9 cellular contexts compared by ENCODE assay signal in genomic region chr3:193563999-193564398, GRCh38. TPM values are rescaled to one million over a fixed set of nuclear protein-coding genes. Genes with fewer than 3 reads are reported as not detected.
DNase-seq lines count a peak whose midpoint lies in the region; ATAC-seq, FAIRE-seq and TF ChIP-seq lines count a peak whose summit lies in the region.
"Had no signal": no experiment of that assay in that cellular context is flagged by ENCODE, and none has a peak within 500 bp of the region (broad histone marks: within the 10 kb centered on the region; RNA-seq: fewer than 3 reads in every experiment).

No MANE protein-coding gene starts in this region.

- H3K9ac ChIP-seq in GM12878 (ENCODE audit: control insufficient read depth, insufficient read depth, low read length) (no peak overlapping the region), liver (ENCODE audit: low read depth in 1 of 2, low read length in 2 of 2) (no peak overlapping the region)

- RAD21 ChIA-PET in GM12878 (lab: Charles Lee; ENCODE audit: unreplicated experiment): no interaction called here

- peak; percentile 57 for TF ChIP-seq RAD21 in Ishikawa (IDR thresholded peaks at IDR 0.05; ENCODE audit: low read depth)
- TF ChIP-seq RAD21 in GM12878 (IDR thresholded peaks at IDR 0.05; ENCODE audit: insufficient read depth, low read depth, low read length): no peak
- TF ChIP-seq RAD21 in liver (IDR thresholded peaks at IDR 0.05): peak; percentile 58 to 64

- POLR2A ChIA-PET in GM12878 (lab: Charles Lee): no interaction called here

- H4K20me1 ChIP-seq in GM12878 (ENCODE audit: control insufficient read depth, insufficient read depth): no peaks in the 10 kb centered on the region

- H3K4me3 ChIP-seq in GM12878 (no peak overlapping the region), liver (ENCODE audit: low read depth in 1 of 3, low read length in 3 of 3) (no peak overlapping the region), ovary (no peak overlapping the region)
- H3K4me3 ChIP-seq: heart right ventricle had no signal

- intact Hi-C loops in GM12878 (cut with micrococcal nuclease; ENCODE audit: unreplicated experiment) (no loop called here), ovary (cut with DNase I) (no loop called here)

- no peaks in the 10 kb centered on the region for H3K36me3 Mint-ChIP-seq in effector memory CD8-positive, alpha-beta T cell (ENCODE audit: insufficient read depth)

- no peak overlapping the region for H2AFZ ChIP-seq in GM12878 (ENCODE audit: control insufficient read depth, low read depth, low read length)

- BruUV-seq in GM12878 (replicated peaks; lab: Mats Ljungman, UMichigan): no TSS peak

- H3K9me3 ChIP-seq in GM12878 (replicated peaks; ENCODE audit: control insufficient read depth, insufficient read depth, low read length): no peaks in the 10 kb centered on the region
- no peaks in the 10 kb centered on the region for H3K9me3 ChIP-seq in liver (ENCODE audit: control insufficient read depth in 4 of 4, low read length in 3 of 4)
- H3K9me3 ChIP-seq in ovary: no peaks in the 10 kb centered on the region
- H3K9me3 ChIP-seq: heart right ventricle had no signal

- TF ChIP-seq POLR2A in GM12878 (IDR thresholded peaks at IDR 0.05; ENCODE audit: low read depth, low read length): no peak
- no peak for TF ChIP-seq POLR2A in ovary (IDR thresholded peaks at IDR 0.05)

- H3K4me3 Mint-ChIP-seq in effector memory CD8-positive, alpha-beta T cell: no peak overlapping the region

- H3K36me3 ChIP-seq in GM12878 (ENCODE audit: control insufficient read depth in 2 of 2, insufficient read depth in 2 of 2, low read length in 1 of 2) (no peaks in the 10 kb centered on the region), liver (ENCODE audit: control insufficient read depth in 4 of 4, insufficient read depth in 3 of 4, low read depth in 1 of 4, low read length in 3 of 4) (no peaks in the 10 kb centered on the region), ovary (no peaks in the 10 kb centered on the region)
- H3K36me3 ChIP-seq: heart right ventricle had no signal

- TF ChIP-seq CTCF in GM10266 (IDR thresholded peaks at IDR 0.05; ENCODE audit: control insufficient read depth, insufficient read depth, low read depth, missing control alignments): peak; percentile 11
- TF ChIP-seq CTCF in GM12878 (IDR thresholded peaks at IDR 0.05 in 2 of 3, conservative IDR thresholded peaks at IDR 0.05 in 1 of 3; ENCODE audit: control insufficient read depth in 2 of 3, extremely low read depth in 1 of 3, insufficient read depth in 1 of 3, low read depth in 3 of 3, low read length in 3 of 3): 0 out of 6 replicates have a peak, but pooled peaks of 1 of the 3 experiments have one; percentile 1
- TF ChIP-seq CTCF in liver (IDR thresholded peaks at IDR 0.05; ENCODE audit: low read depth, low read length, missing input control): peak; percentile 19
- no peak for TF ChIP-seq CTCF in ovary (IDR thresholded peaks at IDR 0.05)

- in situ Hi-C loops in GM12878 (cut with MboI): no loop called here

- ATAC-seq in GM12878: peak; percentile 50; the same call in 1 of the 3 replicates
- no peak for ATAC-seq in effector memory CD8-positive, alpha-beta T cell (replicated peaks)
- no peak for ATAC-seq in HG03175 (IDR thresholded peaks at IDR 0.05; ENCODE audit: unreplicated experiment)

- H3K27me3 ChIP-seq in GM12878 (replicated peaks in 1 of 2; ENCODE audit: control insufficient read depth in 2 of 2, insufficient read depth in 2 of 2, low read length in 1 of 2): no peaks in the 10 kb centered on the region
- H3K27me3 ChIP-seq in liver (ENCODE audit: control insufficient read depth in 4 of 4, insufficient read depth in 4 of 4, low read length in 3 of 4): no peaks in the 10 kb centered on the region
- H3K27me3 ChIP-seq in ovary: no peaks in the 10 kb centered on the region

- no peak for FAIRE-seq in GM12878 (lab: Jason Lieb, UNC)

- CTCF ChIA-PET in GM12878 (lab: Yijun Ruan, JAX): interaction anchor here (1.5 kb wide), 1 partner anchor 103 kb away, joined by 3 read pairs; no protein-coding TSS in a partner anchor

- no peak for TF ChIP-seq EP300 in Ishikawa (IDR thresholded peaks at IDR 0.05; ENCODE audit: borderline replicate concordance)
- TF ChIP-seq EP300 in GM12878 (IDR thresholded peaks at IDR 0.05; ENCODE audit: borderline replicate concordance in 1 of 2, control insufficient read depth in 1 of 2, low read depth in 2 of 2, low read length in 2 of 2): no peak
- TF ChIP-seq EP300 in ovary (IDR thresholded peaks at IDR 0.05): no peak

- SMC1A ChIA-PET in GM12878 (lab: Charles Lee; ENCODE audit: uncharacterized antibody, unreplicated experiment): no interaction called here

- H3K4me1 Mint-ChIP-seq in effector memory CD8-positive, alpha-beta T cell (ENCODE audit: low read depth in 2 of 2): no peaks in the 10 kb centered on the region

- H3K27ac ChIP-seq in GM12878 (ENCODE audit: control insufficient read depth, insufficient read depth) (no peak overlapping the region), liver (ENCODE audit: low read depth in 1 of 2, low read length in 2 of 2) (no peak overlapping the region), ovary (no peak overlapping the region)
- H3K27ac ChIP-seq: heart right ventricle had no signal

- H3K4me1 ChIP-seq in GM12878 (ENCODE audit: control insufficient read depth, insufficient read depth, low read length): no peaks in the 10 kb centered on the region
- no peaks in the 10 kb centered on the region for H3K4me1 ChIP-seq in liver (ENCODE audit: control insufficient read depth in 4 of 4, insufficient read depth in 4 of 4, low read length in 3 of 4)
- H3K4me1 ChIP-seq in ovary (ENCODE audit: insufficient read depth): no peaks in the 10 kb centered on the region

- DNase-seq in GM10266 (ENCODE audit: extremely low spot score): no peak
- no peak for DNase-seq in GM12878 (ENCODE audit: low read depth, low spot score)
- no peak for DNase-seq in ovary
- DNase-seq in effector memory CD8-positive, alpha-beta T cell: no peak
- DNase-seq: heart right ventricle, occipital lobe had no signal

- WGBS in GM12878 (ENCODE audit: insufficient coverage, insufficient replicate concordance, low lambda C conversion rate, missing lambda C conversion rate): 0% methylated on average over 1 of the region's 1 CpG
- 84% methylated on average over 1 of the region's 1 CpG for WGBS in liver
- 78 to 84% (median 79%) methylated on average over 1 of the region's 1 CpG for WGBS in ovary, 3 donors

- H3K27ac Mint-ChIP-seq in effector memory CD8-positive, alpha-beta T cell: no peak overlapping the region

- no peak overlapping the region for H3K4me2 ChIP-seq in GM12878 (ENCODE audit: control insufficient read depth, insufficient read depth)

- H3K79me2 ChIP-seq in GM12878 (ENCODE audit: control insufficient read depth, insufficient read depth, low read length): no peaks in the 10 kb centered on the region

- H3K27me3 Mint-ChIP-seq in effector memory CD8-positive, alpha-beta T cell: peaks cover 0 to 10% of the 10 kb centered on the region in 2 donors

- no peaks in the 10 kb centered on the region for H3K9me3 Mint-ChIP-seq in effector memory CD8-positive, alpha-beta T cell

TF ChIP-seq in Ishikawa, 13 proteins besides CTCF, POLR2A, EP300 and RAD21 (continues in another document):
- no peak for TF ChIP-seq TCF12 (IDR thresholded peaks at IDR 0.05; ENCODE audit: low read depth)

TF ChIP-seq in GM12878, 131 proteins besides CTCF, POLR2A, EP300 and RAD21 (continues in another document):
- no peak for TF ChIP-seq NBN (IDR thresholded peaks at IDR 0.05)

RNA-seq across cellular contexts. Expression of gene ATP13A4, which starts 9.3 kb away (rescaled TPM):
- 25.8 and 27.6 TPM in 2 replicates for total RNA-seq in GM12878 (2013; cell fraction: nucleolus; rRNA removed)
- total RNA-seq in GM12878 (2014; rRNA removed): 0.49 and 1.4 TPM in 2 replicates
- 0.78 and 1.3 TPM in 2 replicates for total RNA-seq in GM12878 (2014; rRNA removed; fragmentation: Illumina TruSeq; extraction: Trizol)
- 1.0 TPM in 2 replicates for total RNA-seq in GM12878 (2021)
- 0.45 TPM for polyA plus RNA-seq in GM12878 (2011; ENCODE audit: low read depth)
- polyA plus RNA-seq in GM12878 (2011; rRNA removed): 1.7 and 1.9 TPM in 2 replicates
- polyA plus RNA-seq in GM12878 (2011; cell fraction: cytosol; rRNA removed): 0.74 and 0.84 TPM in 2 replicates
- 4.2 and 5.0 TPM in 2 replicates for polyA plus RNA-seq in GM12878 (2011; cell fraction: nucleus; rRNA removed)
- 0.88 and 1.1 TPM in 2 replicates for polyA plus RNA-seq in GM12878 (2012)
- 1.00 and 1.2 TPM in 2 replicates for polyA plus RNA-seq in GM12878 (2014; fragmentation: Illumina TruSeq; extraction: Trizol)
- under 1 TPM; 0.29 to 0.75 TPM for polyA plus RNA-seq in GM12878 (2014; fragmentation: Nextera tagmentation; extraction: Ambion mirVana)
- polyA plus RNA-seq in GM12878 (2014; rRNA removed): 0.37 and 1.1 TPM in 2 replicates
- under 1 TPM in 1 of 2 experiments, not detected in 1; 0.86 TPM for polyA plus RNA-seq in GM12878 (2016; fragmentation: Nextera tagmentation; extraction: Ambion mirVana)
- 3.1 and 5.3 TPM in 2 replicates for polyA minus RNA-seq in GM12878 (2011; rRNA and poly(A)+ RNA removed)
- polyA minus RNA-seq in GM12878 (2011; cell fraction: cytosol; rRNA and poly(A)+ RNA removed): 0.40 and 1.1 TPM in 2 replicates
- polyA minus RNA-seq in GM12878 (2011; cell fraction: nucleus; rRNA and poly(A)+ RNA removed): 5.0 and 6.4 TPM in 2 replicates
- total RNA-seq in liver: 1 to 10 TPM in 1 of 2 donors, under 1 TPM in 1; 0.65 to 2.7 TPM
- polyA plus RNA-seq in liver: under 1 TPM; 0.23 to 0.35 TPM
- 10 to 100 TPM in 1 of 7 donors, 1 to 10 TPM in 1, under 1 TPM in 5; 0.36 to 17.5 (median 0.52) TPM for total RNA-seq in ovary
- under 1 TPM; 0.27 to 0.30 TPM for polyA plus RNA-seq in ovary

RNA-seq across cellular contexts. Expression of gene OPA1, which starts 29.0 kb away (rescaled TPM):
- total RNA-seq in GM12878 (2013; cell fraction: nucleolus; rRNA removed): 148 and 162 TPM in 2 replicates
- 56.0 and 69.6 TPM in 2 replicates for total RNA-seq in GM12878 (2014; rRNA removed)
- total RNA-seq in GM12878 (2014; rRNA removed; fragmentation: Illumina TruSeq; extraction: Trizol): 97.9 and 108 TPM in 2 replicates
- total RNA-seq in GM12878 (2021): 73.7 and 82.1 TPM in 2 replicates
- polyA plus RNA-seq in GM12878 (2011; ENCODE audit: low read depth): 21.2 TPM
- polyA plus RNA-seq in GM12878 (2011; rRNA removed): 76.2 and 99.1 TPM in 2 replicates
- polyA plus RNA-seq in GM12878 (2011; cell fraction: cytosol; rRNA removed): 21.3 and 21.4 TPM in 2 replicates
- 56.6 and 57.4 TPM in 2 replicates for polyA plus RNA-seq in GM12878 (2011; cell fraction: nucleus; rRNA removed)
- polyA plus RNA-seq in GM12878 (2012): 20.7 and 31.2 TPM in 2 replicates
- 82.6 and 85.2 TPM in 2 replicates for polyA plus RNA-seq in GM12878 (2014; fragmentation: Illumina TruSeq; extraction: Trizol)
- polyA plus RNA-seq in GM12878 (2014; fragmentation: Nextera tagmentation; extraction: Ambion mirVana): 10 to 100 TPM; 14.7 to 22.1 TPM
- polyA plus RNA-seq in GM12878 (2014; rRNA removed): 44.1 and 54.5 TPM in 2 replicates
- polyA plus RNA-seq in GM12878 (2016; fragmentation: Nextera tagmentation; extraction: Ambion mirVana): 10 to 100 TPM; 56.3 to 62.3 TPM
- polyA minus RNA-seq in GM12878 (2011; rRNA and poly(A)+ RNA removed): 102 and 149 TPM in 2 replicates
- 38.0 and 58.4 TPM in 2 replicates for polyA minus RNA-seq in GM12878 (2011; cell fraction: cytosol; rRNA and poly(A)+ RNA removed)
- polyA minus RNA-seq in GM12878 (2011; cell fraction: nucleus; rRNA and poly(A)+ RNA removed): 74.7 and 120 TPM in 2 replicates
- 10 to 100 TPM; 49.7 to 54.5 TPM for total RNA-seq in liver
- 10 to 100 TPM; 13.2 to 17.0 TPM for polyA plus RNA-seq in liver
- total RNA-seq in ovary: 10 to 100 TPM; 29.1 to 50.4 (median 40.3) TPM
- 10 to 100 TPM; 14.4 to 24.2 TPM for polyA plus RNA-seq in ovary

Comparison
In these comparisons a context has a peak if more than half of its experiments do, and no peak if none do; other contexts are left out.
1. CTCF ChIP-seq: peak in GM10266 (single experiment) and liver (single experiment); none in ovary (0 of 3).